14 cellular contexts compared by ENCODE assay signal in the genomic region with DNA sequence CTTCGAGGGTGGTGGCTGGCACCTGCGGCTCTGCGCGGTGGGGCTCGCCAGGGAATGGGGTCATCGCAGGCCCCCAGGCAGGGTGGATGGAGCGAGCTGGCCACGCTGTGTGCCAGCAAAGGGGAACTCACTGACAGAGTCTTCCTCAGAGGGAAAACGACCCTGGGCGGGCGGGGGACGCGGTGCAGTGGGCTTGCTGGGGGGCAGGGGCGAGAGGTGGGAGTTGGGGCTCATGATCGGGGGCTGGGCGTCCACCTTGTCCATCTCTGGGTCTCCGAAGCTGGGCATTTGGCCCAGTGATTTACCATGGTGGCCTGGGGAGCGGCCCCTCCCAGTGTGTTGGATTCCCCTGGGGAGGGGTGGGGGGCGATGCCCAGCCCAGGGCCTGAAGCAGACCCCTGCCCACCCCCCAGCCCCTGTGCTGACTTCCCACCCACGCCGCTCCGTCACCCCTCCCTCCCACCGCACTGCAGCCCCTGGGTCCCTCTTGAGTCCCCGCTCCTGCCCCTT. TPM values are rescaled to one million over a fixed set of nuclear protein-coding genes. Genes with fewer than 3 reads are reported as not detected.
"Had no signal": no experiment of that assay in that cellular context is flagged by ENCODE, and none has a peak within 500 bp of the region (broad histone marks: within the 10 kb centered on the region; RNA-seq: fewer than 3 reads in every experiment).

No MANE protein-coding gene starts in this region.

- DNase-seq: activated B cell treated with CpG ODN at 0.5 μM for 24 hours; activated CD4-positive, alpha-beta T cell treated with anti-CD3 and anti-CD28 coated beads, Interleukin-2, amount 10 ng/mL, durations not matched to agents 7 days and 5 days; effector CD8-positive, alpha-beta T cell; foreskin melanocyte; SJCRH30; stimulated activated CD4-positive, alpha-beta T cell treated with anti-CD3 and anti-CD28 coated beads, Interleukin-2, amount 100 ng/mL, for 48 hours had no signal

- H3K9me3 ChIP-seq: SJCRH30 had no signal

- H3K4me3 ChIP-seq: SJCRH30 had no signal

- H3K27ac ChIP-seq: SJCRH30 had no signal

- H3K27ac Mint-ChIP-seq: activated B cell treated with CpG ODN at 0.5 μM for 24 hours; activated CD4-positive, alpha-beta T cell treated with anti-CD3 and anti-CD28 coated beads, Interleukin-2, amount 10 ng/mL, durations not matched to agents 7 days and 5 days; activated naive CD8-positive, alpha-beta T cell; activated T-helper 17 cell treated with anti-CD3 and anti-CD28 coated beads, Interleukin-2, amount 50 U/mL, for 72 hours; memory B cell; nephron; stimulated activated memory B cell treated with anti-CD40 and anti-IgM and Interleukin-4, amounts not matched to agents 10 μg/mL and 1 μg/mL and 100 μg/mL, for 72 hours had no signal

- ATAC-seq: activated T-helper 17 cell treated with anti-CD3 and anti-CD28 coated beads, Interleukin-2, amount 50 U/mL, for 72 hours; stimulated activated memory B cell treated with anti-CD40 and anti-IgM and Interleukin-4, amounts not matched to agents 10 μg/mL and 1 μg/mL and 100 μg/mL, for 72 hours had no signal

- H3K27me3 Mint-ChIP-seq: activated CD4-positive, alpha-beta T cell treated with anti-CD3 and anti-CD28 coated beads, Interleukin-2, amount 10 ng/mL, durations not matched to agents 7 days and 5 days; activated naive CD8-positive, alpha-beta T cell; activated T-helper 17 cell treated with anti-CD3 and anti-CD28 coated beads, Interleukin-2, amount 50 U/mL, for 72 hours had no signal

- H3K9me3 Mint-ChIP-seq: activated B cell treated with CpG ODN at 0.5 μM for 24 hours; activated CD4-positive, alpha-beta T cell treated with anti-CD3 and anti-CD28 coated beads, Interleukin-2, amount 10 ng/mL, durations not matched to agents 7 days and 5 days; activated T-helper 17 cell treated with anti-CD3 and anti-CD28 coated beads, Interleukin-2, amount 50 U/mL, for 72 hours; brain; memory B cell; nephron; stimulated activated memory B cell treated with anti-CD40 and anti-IgM and Interleukin-4, amounts not matched to agents 10 μg/mL and 1 μg/mL and 100 μg/mL, for 72 hours had no signal

- H3K4me3 Mint-ChIP-seq: activated B cell treated with CpG ODN at 0.5 μM for 24 hours; activated CD4-positive, alpha-beta T cell treated with anti-CD3 and anti-CD28 coated beads, Interleukin-2, amount 10 ng/mL, durations not matched to agents 7 days and 5 days; activated naive CD8-positive, alpha-beta T cell; activated T-helper 17 cell treated with anti-CD3 and anti-CD28 coated beads, Interleukin-2, amount 50 U/mL, for 72 hours; brain; memory B cell; nephron; stimulated activated memory B cell treated with anti-CD40 and anti-IgM and Interleukin-4, amounts not matched to agents 10 μg/mL and 1 μg/mL and 100 μg/mL, for 72 hours had no signal

- H3K4me1 Mint-ChIP-seq: activated B cell treated with CpG ODN at 0.5 μM for 24 hours; activated CD4-positive, alpha-beta T cell treated with anti-CD3 and anti-CD28 coated beads, Interleukin-2, amount 10 ng/mL, durations not matched to agents 7 days and 5 days; activated T-helper 17 cell treated with anti-CD3 and anti-CD28 coated beads, Interleukin-2, amount 50 U/mL, for 72 hours; memory B cell; stimulated activated memory B cell treated with anti-CD40 and anti-IgM and Interleukin-4, amounts not matched to agents 10 μg/mL and 1 μg/mL and 100 μg/mL, for 72 hours had no signal

- H3K36me3 ChIP-seq: SJCRH30 had no signal

- H3K36me3 Mint-ChIP-seq: activated naive CD8-positive, alpha-beta T cell; brain; memory B cell; stimulated activated memory B cell treated with anti-CD40 and anti-IgM and Interleukin-4, amounts not matched to agents 10 μg/mL and 1 μg/mL and 100 μg/mL, for 72 hours had no signal

RNA-seq across cellular contexts. Expression of a gene that starts 23.1 kb away (rescaled TPM):
- total RNA-seq: activated B cell treated with CpG ODN at 0.5 μM for 24 hours; activated CD4-positive, alpha-beta T cell treated with anti-CD3 and anti-CD28 coated beads, Interleukin-2, amount 10 ng/mL, durations not matched to agents 7 days and 5 days; fibroblast of lung; omental fat pad; SJCRH30 had no signal

RNA-seq across cellular contexts. Expression of a gene that starts 45.1 kb away (rescaled TPM):
- total RNA-seq: activated B cell treated with CpG ODN at 0.5 μM for 24 hours; activated CD4-positive, alpha-beta T cell treated with anti-CD3 and anti-CD28 coated beads, Interleukin-2, amount 10 ng/mL, durations not matched to agents 7 days and 5 days; activated T-helper 17 cell treated with anti-CD3 and anti-CD28 coated beads, Interleukin-2, amount 50 U/mL, for 72 hours; fibroblast of lung; omental fat pad had no signal
